Comparison of ENCODE assay signal across 9 cellular contexts in the genomic region with DNA sequence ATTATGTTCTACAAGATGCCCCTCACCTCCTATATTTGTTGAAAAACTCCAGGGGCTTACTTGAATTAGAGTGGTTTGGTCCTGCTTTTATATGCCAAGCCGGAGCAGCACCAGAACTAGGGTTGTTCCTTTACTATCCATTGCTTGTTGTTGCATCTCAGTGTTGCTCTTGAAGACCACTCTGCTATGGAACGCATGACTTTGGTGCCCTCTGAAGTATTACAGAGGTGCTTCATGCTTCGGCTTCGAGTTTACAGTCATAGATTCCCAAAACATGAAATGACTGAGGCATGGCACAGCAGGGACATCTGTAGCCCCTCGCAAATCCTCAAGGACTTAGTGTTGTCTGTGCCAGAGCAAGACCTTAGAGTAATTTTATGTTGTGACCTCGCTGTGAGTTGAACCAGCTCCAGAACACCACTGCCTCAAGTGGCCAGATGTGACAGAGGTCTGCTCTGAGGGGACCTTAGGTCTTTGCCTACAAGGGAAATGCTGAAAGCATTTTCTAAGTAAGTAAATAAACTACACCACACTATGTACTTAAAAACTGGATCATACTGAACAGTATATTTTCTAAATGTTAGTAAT.
A peak's percentile ranks its signal among the peaks of the same experiment; 100 is the strongest.
DNase-seq lines count a peak whose midpoint lies in the region; ATAC-seq and TF ChIP-seq lines count a peak whose summit lies in the region.
"Had no signal": no experiment of that assay in that cellular context is flagged by ENCODE, and none has a peak within 500 bp of the region (broad histone marks: within the 10 kb centered on the region; RNA-seq: fewer than 3 reads in every experiment).

No MANE protein-coding gene starts in this region.

- ATAC-seq in GM21515 (IDR thresholded peaks at IDR 0.05; ENCODE audit: unreplicated experiment), result peak; percentile 73
- ATAC-seq in left cardiac atrium, result no peak

- 82% methylated on average over 6 of the region's 6 CpGs for WGBS in hepatocyte (ENCODE audit: low lambda C conversion rate, missing lambda C conversion rate)
- WGBS in transverse colon (ENCODE audit: low coverage in 1 of 2), 2 donors, result 79 to 88% methylated on average over 1 to 6 of the region's 6 CpGs

- H3K4me2 ChIP-seq in OCI-LY7 (ENCODE audit: low read length) (no peak overlapping the region), hepatocyte (no peak overlapping the region)

- in situ Hi-C loops in transverse colon (cut with MboI; ENCODE audit: low pct_ligation_motif_present in 1 of 4, low pct_unique_long_range_greater_than_20kb in 1 of 4, low sequenced_read_pairs in 3 of 4), result no loop called here

- H3K27me3 ChIP-seq in hepatocyte, result no peaks in the 10 kb centered on the region
- no peaks in the 10 kb centered on the region for H3K27me3 ChIP-seq in transverse colon

- TF ChIP-seq POLR2A in transverse colon (IDR thresholded peaks at IDR 0.05), result no peak

- CTCF ChIA-PET in OCI-LY7 (lab: Charles Lee; ENCODE audit: unreplicated experiment), result no interaction called here

- H3K27ac ChIP-seq in OCI-LY7 (ENCODE audit: low read depth, low read length, poor library complexity, severe bottlenecking) (no peak overlapping the region), hepatocyte (no peak overlapping the region), transverse colon (no peak overlapping the region)

- H3K9me2 ChIP-seq in OCI-LY7 (ENCODE audit: insufficient read depth, low read length) (no peaks in the 10 kb centered on the region), hepatocyte (replicated peaks; ENCODE audit: insufficient read depth) (no peaks in the 10 kb centered on the region)

- intact Hi-C loops in OCI-LY7 (cut with micrococcal nuclease; ENCODE audit: unreplicated experiment) (loop anchor here (10.0 kb wide), 1 partner anchor 105 kb away; no protein-coding TSS in a partner anchor), left cardiac atrium (cut with DNase I) (no loop called here), transverse colon (cut with DNase I; ENCODE audit: low total_unique reads) (no loop called here)

- H3K4me3 ChIP-seq in OCI-LY7 (ENCODE audit: low read depth, low read length, poor library complexity, severe bottlenecking), result no peak overlapping the region
- no peak overlapping the region for H3K4me3 ChIP-seq in hepatocyte
- no peak overlapping the region for H3K4me3 ChIP-seq in transverse colon

- H4K20me1 ChIP-seq in OCI-LY7 (ENCODE audit: insufficient read depth, low read length) (no peaks in the 10 kb centered on the region), hepatocyte (ENCODE audit: insufficient read depth, poor library complexity, severe bottlenecking) (no peaks in the 10 kb centered on the region)

- H2AFZ ChIP-seq in OCI-LY7 (ENCODE audit: low read length), result no peak overlapping the region
- no peak overlapping the region for H2AFZ ChIP-seq in hepatocyte

- H3K9me3 ChIP-seq in OCI-LY7 (ENCODE audit: low read length) (no peaks in the 10 kb centered on the region), hepatocyte (ENCODE audit: low read depth) (no peaks in the 10 kb centered on the region), transverse colon (no peaks in the 10 kb centered on the region)

- TF ChIP-seq EP300 in transverse colon (IDR thresholded peaks at IDR 0.05; ENCODE audit: low read depth), result no peak

- no peaks in the 10 kb centered on the region for H3K36me3 ChIP-seq in OCI-LY7 (ENCODE audit: insufficient read depth, low read length)
- H3K36me3 ChIP-seq in hepatocyte (replicated peaks; ENCODE audit: insufficient read depth, low read depth), result no peaks in the 10 kb centered on the region
- no peaks in the 10 kb centered on the region for H3K36me3 ChIP-seq in transverse colon

- TF ChIP-seq CTCF in GM10266 (IDR thresholded peaks at IDR 0.05; ENCODE audit: control insufficient read depth, insufficient read depth, low read depth, missing control alignments), result peak; percentile 50
- TF ChIP-seq CTCF in OCI-LY7 (conservative IDR thresholded peaks at IDR 0.05; ENCODE audit: low read length), result peak; percentile 74
- TF ChIP-seq CTCF in hepatocyte (IDR thresholded peaks at IDR 0.05; ENCODE audit: poor library complexity), result peak; percentile 27
- TF ChIP-seq CTCF in transverse colon (IDR thresholded peaks at IDR 0.05), result no peak

- no TSS peak for BruUV-seq in OCI-LY7 (replicated peaks; lab: Mats Ljungman, UMichigan)

- POLR2A ChIA-PET in OCI-LY7 (lab: Charles Lee), result interaction anchor here (0.5 kb wide), 1 partner anchor 216 kb away, joined by 3 read pairs; no protein-coding TSS in a partner anchor

- H3K79me2 ChIP-seq in OCI-LY7 (ENCODE audit: insufficient read depth, low read depth, low read length) (no peaks in the 10 kb centered on the region), hepatocyte (no peaks in the 10 kb centered on the region)

- no peak for DNase-seq in GM10266 (ENCODE audit: extremely low spot score)
- peak; percentile 26 for DNase-seq in OCI-LY7 (ENCODE audit: low spot score)
- DNase-seq in hepatocyte (ENCODE audit: low spot score), result peak; percentile 17
- no peak for DNase-seq in OCI-M2 (lab: John Stamatoyannopoulos, UW; ENCODE audit: unreplicated experiment)
- no peak for DNase-seq in inferior parietal cortex (ENCODE audit: extremely low spot score)
- DNase-seq in left cardiac atrium, result no peak
- no peak for DNase-seq in transverse colon
- DNase-seq: effector CD8-positive, alpha-beta T cell had no signal

- H3K4me1 ChIP-seq in OCI-LY7 (ENCODE audit: insufficient read depth, low read length, poor library complexity, severe bottlenecking) (no peaks in the 10 kb centered on the region), hepatocyte (ENCODE audit: insufficient read depth) (no peaks in the 10 kb centered on the region), transverse colon (no peaks in the 10 kb centered on the region)

Comparison
In these comparisons a context has a peak if more than half of its experiments do, and no peak if none do; other contexts are left out.
1. DNase-seq: peak in OCI-LY7 (single experiment) and hepatocyte (single experiment); none in GM10266 (single experiment), OCI-M2 (single experiment), inferior parietal cortex (single experiment), left cardiac atrium (single experiment) and transverse colon (single experiment).
2. CTCF ChIP-seq: peak in GM10266 (single experiment), OCI-LY7 (single experiment) and hepatocyte (single experiment); none in transverse colon (0 of 5).